ENCODE assay signal across 8 cellular contexts in genomic region chr17:37642706-37643105, GRCh38. TPM values are rescaled to one million over a fixed set of nuclear protein-coding genes. Genes with fewer than 3 reads are reported as not detected.
DNase-seq lines count a peak whose midpoint lies in the region; ATAC-seq and TF ChIP-seq lines count a peak whose summit lies in the region.

No MANE protein-coding gene starts in this region.

- H3K9me3 Mint-ChIP-seq in activated CD4-positive, alpha-beta T cell treated with anti-CD3 and anti-CD28 coated beads for 36 hours (ENCODE audit: low read depth) = no peaks in the 10 kb centered on the region
- H3K9me3 Mint-ChIP-seq in endodermal cell = no peaks in the 10 kb centered on the region

- H3K4me3 ChIP-seq in endodermal cell (ENCODE audit: low read length) (peak overlapping the region; percentile 98), muscle layer of duodenum (ENCODE audit: low read depth in 1 of 2, low read length in 2 of 2) (peak overlapping the region; percentile 89 to 96)

- TF ChIP-seq CTCF in endodermal cell (conservative IDR thresholded peaks at IDR 0.05) = no peak

- H3K9ac ChIP-seq in endodermal cell (ENCODE audit: extremely low read depth, low read length, poor library complexity, severe bottlenecking) = peak overlapping the region; percentile 92

- no peak for DNase-seq in activated CD4-positive, alpha-beta T cell treated with anti-CD3 and anti-CD28 coated beads for 36 hours
- no peak for DNase-seq in activated CD4-positive, alpha-beta T cell treated with anti-CD3 and anti-CD28 coated beads for 4 hours
- DNase-seq in RKO (ENCODE audit: low spot score) (peak; percentile 60), endodermal cell (no peak)

- peak; percentile 50 for ATAC-seq in activated CD4-positive, alpha-beta T cell treated with anti-CD3 and anti-CD28 coated beads for 36 hours
- ATAC-seq in GM19463 (IDR thresholded peaks at IDR 0.05; ENCODE audit: unreplicated experiment) (no peak), HG03565 (IDR thresholded peaks at IDR 0.05; ENCODE audit: unreplicated experiment) (no peak), HG03460 (IDR thresholded peaks at IDR 0.05; ENCODE audit: unreplicated experiment) (no peak)

- 0 to 3% methylated on average over 6 to 8 of the region's 8 CpGs for WGBS in endodermal cell (ENCODE audit: insufficient coverage in 1 of 2, insufficient read length in 1 of 2), 2 experiments

- peaks cover 30% of the 10 kb centered on the region for H3K36me3 Mint-ChIP-seq in activated CD4-positive, alpha-beta T cell treated with anti-CD3 and anti-CD28 coated beads for 36 hours (ENCODE audit: low read depth)
- peaks cover 33% of the 10 kb centered on the region for H3K36me3 Mint-ChIP-seq in endodermal cell (ENCODE audit: low read depth)

- intact Hi-C loops in activated CD4-positive, alpha-beta T cell treated with anti-CD3 and anti-CD28 coated beads for 36 hours (cut with DNase I, micrococcal nuclease) = loop anchor here (1.0 to 5.0 kb wide), 6 partner anchors 33 to 694 kb away; partner anchors contain the start of genes SYNRG (in 2 of the 2) and AATF (in 1 of the 2)

- peaks cover 25% of the 10 kb centered on the region for H3K4me1 Mint-ChIP-seq in activated CD4-positive, alpha-beta T cell treated with anti-CD3 and anti-CD28 coated beads for 36 hours
- H3K4me1 Mint-ChIP-seq in endodermal cell = peaks cover 11% of the 10 kb centered on the region

- H3K4me1 ChIP-seq in endodermal cell (ENCODE audit: control insufficient read depth, insufficient read depth, low read length) = peaks cover 3% of the 10 kb centered on the region
- peaks cover 10 to 28% of the 10 kb centered on the region in 2 donors for H3K4me1 ChIP-seq in muscle layer of duodenum (ENCODE audit: control insufficient read depth in 1 of 2, insufficient read depth in 2 of 2, low read length in 2 of 2)

- H3K27ac Mint-ChIP-seq in activated CD4-positive, alpha-beta T cell treated with anti-CD3 and anti-CD28 coated beads for 36 hours = peak overlapping the region; percentile 91
- peak overlapping the region; percentile 94 for H3K27ac Mint-ChIP-seq in endodermal cell

- no peaks in the 10 kb centered on the region for H3K9me3 ChIP-seq in endodermal cell (ENCODE audit: control insufficient read depth, low read length)
- no peaks in the 10 kb centered on the region for H3K9me3 ChIP-seq in muscle layer of duodenum (ENCODE audit: control insufficient read depth in 1 of 2, low read length in 2 of 2)

- H3K27me3 ChIP-seq in endodermal cell (ENCODE audit: control insufficient read depth, insufficient read depth, low read length, poor library complexity, severe bottlenecking) = peaks cover 23% of the 10 kb centered on the region
- H3K27me3 ChIP-seq in muscle layer of duodenum (ENCODE audit: low read depth, low read length) = no peaks in the 10 kb centered on the region

- peaks cover 32% of the 10 kb centered on the region for H3K36me3 ChIP-seq in endodermal cell (ENCODE audit: control insufficient read depth, insufficient read depth, low read length)
- peaks cover 9 to 22% of the 10 kb centered on the region in 2 donors for H3K36me3 ChIP-seq in muscle layer of duodenum (ENCODE audit: control insufficient read depth in 1 of 2, insufficient read depth in 2 of 2, low read length in 2 of 2)

- H3K4me3 Mint-ChIP-seq in activated CD4-positive, alpha-beta T cell treated with anti-CD3 and anti-CD28 coated beads for 36 hours = peak overlapping the region; percentile 94
- peak overlapping the region; percentile 93 for H3K4me3 Mint-ChIP-seq in endodermal cell

- H3K27ac ChIP-seq in endodermal cell (ENCODE audit: low read depth, low read length) (peak overlapping the region; percentile 62), muscle layer of duodenum (ENCODE audit: low read length) (peak overlapping the region; percentile 93)

- POLR2A ChIA-PET in activated CD4-positive, alpha-beta T cell treated with anti-CD3 and anti-CD28 coated beads for 36 hours (lab: Charles Lee) = interaction anchor here (0.5 kb wide), 1 partner anchor 291 kb away, joined by 3 read pairs; no protein-coding TSS in a partner anchor

- CTCF ChIA-PET in activated CD4-positive, alpha-beta T cell treated with anti-CD3 and anti-CD28 coated beads for 36 hours (lab: Charles Lee) = interaction anchor here (0.6 kb wide), 1 partner anchor 206 kb away, joined by 3 read pairs; no protein-coding TSS in a partner anchor

- H3K27me3 Mint-ChIP-seq in activated CD4-positive, alpha-beta T cell treated with anti-CD3 and anti-CD28 coated beads for 36 hours = peaks cover 19% of the 10 kb centered on the region
- H3K27me3 Mint-ChIP-seq in endodermal cell (ENCODE audit: insufficient read depth) = peaks cover 29% of the 10 kb centered on the region

RNA-seq across cellular contexts. Expression of gene DDX52, which starts 0.5 kb away (rescaled TPM):
- 10 to 100 TPM; 34.6 to 41.7 TPM for total RNA-seq in activated CD4-positive, alpha-beta T cell treated with anti-CD3 and anti-CD28 coated beads for 36 hours
- 10 to 100 TPM; 51.5 to 63.3 TPM for total RNA-seq in endodermal cell
- polyA plus RNA-seq in endodermal cell (2013, experiment 1 of 2) = 37.7 TPM
- polyA plus RNA-seq in endodermal cell (2013, experiment 2 of 2) = 37.3 TPM

RNA-seq across cellular contexts. Expression of gene SYNRG, which starts 33.5 kb away (rescaled TPM):
- total RNA-seq in activated CD4-positive, alpha-beta T cell treated with anti-CD3 and anti-CD28 coated beads for 36 hours = 10 to 100 TPM; 39.0 to 46.7 TPM
- 10 to 100 TPM; 47.2 to 52.4 TPM for total RNA-seq in endodermal cell
- 35.8 TPM for polyA plus RNA-seq in endodermal cell (2013, experiment 1 of 2)
- polyA plus RNA-seq in endodermal cell (2013, experiment 2 of 2) = 35.0 TPM
